In the genomic region with DNA sequence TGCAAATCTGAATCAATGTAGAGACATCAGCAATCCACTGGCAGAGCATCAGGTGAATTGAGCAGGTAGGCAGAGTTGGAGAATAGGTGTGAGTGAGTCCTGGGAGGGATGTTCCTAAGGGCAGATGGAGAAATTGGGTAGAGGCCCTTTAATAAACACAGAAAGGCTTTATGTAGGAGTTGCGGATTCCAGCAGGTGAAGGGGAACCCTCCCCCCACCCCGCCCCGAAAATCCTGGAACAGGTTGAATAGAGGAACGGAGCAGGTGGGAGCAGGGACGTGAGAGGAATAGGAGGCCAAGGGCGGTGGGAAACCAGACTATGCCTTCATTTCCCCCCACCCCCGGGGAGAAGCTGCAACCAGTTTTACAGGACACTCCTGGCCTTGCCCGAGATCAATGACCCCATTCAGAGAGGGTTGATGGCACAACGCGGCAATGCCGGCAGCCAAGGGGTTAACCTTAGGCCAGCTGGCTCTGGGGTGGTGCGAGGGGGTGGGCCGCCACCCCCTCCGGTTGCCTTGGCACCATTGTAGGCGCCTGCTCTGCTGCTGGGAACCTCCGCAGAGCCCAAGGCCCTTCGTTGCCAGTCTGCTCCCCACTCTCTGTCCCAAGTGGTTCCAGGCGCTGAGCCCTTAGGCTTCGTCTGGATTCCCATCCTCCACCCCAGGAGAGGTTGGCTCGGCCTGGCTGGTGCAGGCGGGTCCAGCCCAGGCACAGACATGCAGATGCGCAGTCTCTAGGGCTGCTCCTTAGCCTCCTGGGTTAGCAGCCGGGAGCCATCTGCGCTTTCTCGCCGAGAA, we compare ENCODE assay signal across 8 cellular contexts. TPM values are rescaled to one million over a fixed set of nuclear protein-coding genes. Genes with fewer than 3 reads are reported as not detected.
A peak's percentile ranks its signal among the peaks of the same experiment; 100 is the strongest.
DNase-seq lines count a peak whose midpoint lies in the region; ATAC-seq and TF ChIP-seq lines count a peak whose summit lies in the region.

No MANE protein-coding gene starts in this region.

- DNase-seq in D341Med (ENCODE audit: low spot score) (peak; percentile 97), NCI-H1092 (lab: John Stamatoyannopoulos, UW) (peak; percentile 67), hepatocyte (ENCODE audit: low spot score) (peak; percentile 79), T-helper 2 cell (no peak)
- DNase-seq in activated naive CD8-positive, alpha-beta T cell treated with anti-CD3 and anti-CD28 coated beads, Interleukin-2, amount 10 ng/mL, durations not matched to agents 7 days and 5 days = no peak
- DNase-seq in stimulated activated CD4-positive, alpha-beta T cell treated with anti-CD3 and anti-CD28 coated beads, Interleukin-4, amount 100 ng/mL, for 1 hour = no peak

- peaks cover 33% of the 10 kb centered on the region for H3K27me3 Mint-ChIP-seq in activated naive CD8-positive, alpha-beta T cell treated with anti-CD3 and anti-CD28 coated beads, Interleukin-2, amount 10 ng/mL, durations not matched to agents 7 days and 5 days

- no peak overlapping the region for H3K27ac Mint-ChIP-seq in activated naive CD8-positive, alpha-beta T cell treated with anti-CD3 and anti-CD28 coated beads, Interleukin-2, amount 10 ng/mL, durations not matched to agents 7 days and 5 days

- no peaks in the 10 kb centered on the region for H3K36me3 ChIP-seq in hepatocyte (replicated peaks; ENCODE audit: insufficient read depth, low read depth)
- no peaks in the 10 kb centered on the region for H3K36me3 ChIP-seq in rectal smooth muscle tissue (ENCODE audit: control insufficient read depth, insufficient read depth, low read length)

- H3K9me3 ChIP-seq in hepatocyte (ENCODE audit: low read depth) = no peaks in the 10 kb centered on the region

- H3K27me3 ChIP-seq in hepatocyte (peaks cover 15% of the 10 kb centered on the region), rectal smooth muscle tissue (ENCODE audit: control insufficient read depth, insufficient read depth, low read length) (no peaks in the 10 kb centered on the region)

- H3K4me3 ChIP-seq in hepatocyte (peak overlapping the region; percentile 14), rectal smooth muscle tissue (ENCODE audit: low read length) (peak overlapping the region; percentile 50)

- peak overlapping the region; percentile 89 for H3K4me2 ChIP-seq in hepatocyte

- TF ChIP-seq CTCF in hepatocyte (IDR thresholded peaks at IDR 0.05; ENCODE audit: poor library complexity) = no peak

- H3K4me1 ChIP-seq in hepatocyte (ENCODE audit: insufficient read depth) = peaks cover 9% of the 10 kb centered on the region
- peaks cover 3% of the 10 kb centered on the region for H3K4me1 ChIP-seq in rectal smooth muscle tissue (ENCODE audit: control insufficient read depth, insufficient read depth, low read length)

- H2AFZ ChIP-seq in hepatocyte = no peak overlapping the region

- H3K27ac ChIP-seq in hepatocyte = peak overlapping the region; percentile 2
- peak overlapping the region; percentile 19 for H3K27ac ChIP-seq in rectal smooth muscle tissue (ENCODE audit: low read depth, low read length)

- POLR2A ChIA-PET in activated naive CD8-positive, alpha-beta T cell treated with anti-CD3 and anti-CD28 coated beads, Interleukin-2, amount 10 ng/mL, durations not matched to agents 7 days and 5 days (lab: Charles Lee) = interaction anchor here (0.6 to 1.5 kb wide), 4 partner anchors 15 to 86 kb away, joined by 3 to 7 read pairs (median 4); no protein-coding TSS in a partner anchor

- no peak overlapping the region for H3K9ac ChIP-seq in rectal smooth muscle tissue (ENCODE audit: low read length)

- no peaks in the 10 kb centered on the region for H3K9me3 Mint-ChIP-seq in activated naive CD8-positive, alpha-beta T cell treated with anti-CD3 and anti-CD28 coated beads, Interleukin-2, amount 10 ng/mL, durations not matched to agents 7 days and 5 days

- no peaks in the 10 kb centered on the region for H3K36me3 Mint-ChIP-seq in activated naive CD8-positive, alpha-beta T cell treated with anti-CD3 and anti-CD28 coated beads, Interleukin-2, amount 10 ng/mL, durations not matched to agents 7 days and 5 days

- H3K4me3 Mint-ChIP-seq in activated naive CD8-positive, alpha-beta T cell treated with anti-CD3 and anti-CD28 coated beads, Interleukin-2, amount 10 ng/mL, durations not matched to agents 7 days and 5 days = no peak overlapping the region

- ATAC-seq in activated naive CD8-positive, alpha-beta T cell treated with anti-CD3 and anti-CD28 coated beads, Interleukin-2, amount 10 ng/mL, durations not matched to agents 7 days and 5 days (ENCODE audit: low read depth) = peak; percentile 11
- ATAC-seq in GM19452 (IDR thresholded peaks at IDR 0.05; ENCODE audit: unreplicated experiment) = no peak

- no peaks in the 10 kb centered on the region for H3K9me2 ChIP-seq in hepatocyte (replicated peaks; ENCODE audit: insufficient read depth)

- H3K79me2 ChIP-seq in hepatocyte = no peaks in the 10 kb centered on the region

- H3K4me1 Mint-ChIP-seq in activated naive CD8-positive, alpha-beta T cell treated with anti-CD3 and anti-CD28 coated beads, Interleukin-2, amount 10 ng/mL, durations not matched to agents 7 days and 5 days = peaks cover 13% of the 10 kb centered on the region

- 5% methylated on average over 26 of the region's 26 CpGs for WGBS in hepatocyte (ENCODE audit: low lambda C conversion rate, missing lambda C conversion rate)

- H4K20me1 ChIP-seq in hepatocyte (ENCODE audit: insufficient read depth, poor library complexity, severe bottlenecking) = no peaks in the 10 kb centered on the region

RNA-seq across cellular contexts. Expression of gene RUNDC3A, which starts 0.8 kb away (rescaled TPM):
- total RNA-seq in activated naive CD8-positive, alpha-beta T cell treated with anti-CD3 and anti-CD28 coated beads, Interleukin-2, amount 10 ng/mL, durations not matched to agents 7 days and 5 days = under 1 TPM in 1 of 2 experiments, not detected in 1; 0.50 TPM
- 2.0 and 2.1 TPM in 2 replicates for total RNA-seq in hepatocyte
- polyA plus RNA-seq in hepatocyte = 0.40 and 2.3 TPM in 2 replicates

RNA-seq across cellular contexts. Expression of gene SLC25A39, which starts 17.0 kb away (rescaled TPM):
- total RNA-seq in activated naive CD8-positive, alpha-beta T cell treated with anti-CD3 and anti-CD28 coated beads, Interleukin-2, amount 10 ng/mL, durations not matched to agents 7 days and 5 days = 100 to 1,000 TPM; 104 to 117 TPM
- total RNA-seq in hepatocyte = 92.7 and 108 TPM in 2 replicates
- polyA plus RNA-seq in hepatocyte = 179 and 191 TPM in 2 replicates

RNA-seq across cellular contexts. Expression of gene GRN, which starts 37.5 kb away (rescaled TPM):
- 10 to 100 TPM; 53.5 to 58.8 TPM for total RNA-seq in activated naive CD8-positive, alpha-beta T cell treated with anti-CD3 and anti-CD28 coated beads, Interleukin-2, amount 10 ng/mL, durations not matched to agents 7 days and 5 days
- total RNA-seq in hepatocyte = 210 and 299 TPM in 2 replicates
- 785 and 828 TPM in 2 replicates for polyA plus RNA-seq in hepatocyte

RNA-seq across cellular contexts. Expression of gene SLC4A1, which starts 39.7 kb away (rescaled TPM):
- total RNA-seq in activated naive CD8-positive, alpha-beta T cell treated with anti-CD3 and anti-CD28 coated beads, Interleukin-2, amount 10 ng/mL, durations not matched to agents 7 days and 5 days = not detected
- total RNA-seq in hepatocyte = not detected in 2 replicates
- polyA plus RNA-seq in hepatocyte = not detected in 2 replicates

RNA-seq across cellular contexts. Expression of gene FAM171A2, which starts 56.1 kb away (rescaled TPM):
- total RNA-seq in activated naive CD8-positive, alpha-beta T cell treated with anti-CD3 and anti-CD28 coated beads, Interleukin-2, amount 10 ng/mL, durations not matched to agents 7 days and 5 days = under 1 TPM; 0.37 to 0.69 TPM
- total RNA-seq in hepatocyte = 12.8 and 13.9 TPM in 2 replicates
- polyA plus RNA-seq in hepatocyte = 19.4 and 22.8 TPM in 2 replicates

Comparison
In these comparisons a context has a peak if more than half of its experiments do, and no peak if none do; other contexts are left out.
1. DNase-seq: peak in D341Med (single experiment), NCI-H1092 (single experiment) and hepatocyte (single experiment); none in activated naive CD8-positive, alpha-beta T cell treated with anti-CD3 and anti-CD28 coated beads, Interleukin-2, amount 10 ng/mL, durations not matched to agents 7 days and 5 days (single experiment), stimulated activated CD4-positive, alpha-beta T cell treated with anti-CD3 and anti-CD28 coated beads, Interleukin-4, amount 100 ng/mL, for 1 hour (single experiment) and T-helper 2 cell (0 of 5).